In genomic region chr4:86965019-86965976, GRCh38 we compare ENCODE assay signal across 10 cellular contexts. TPM values are rescaled to one million over a fixed set of nuclear protein-coding genes. Genes with fewer than 3 reads are reported as not detected.
DNase-seq lines count a peak whose midpoint lies in the region; ATAC-seq, FAIRE-seq and TF ChIP-seq lines count a peak whose summit lies in the region.
"Had no signal": no experiment of that assay in that cellular context is flagged by ENCODE, and none has a peak within 500 bp of the region (broad histone marks: within the 10 kb centered on the region; RNA-seq: fewer than 3 reads in every experiment).

No MANE protein-coding gene starts in this region.

- no peak for FAIRE-seq in frontal cortex (lab: Jason Lieb, UNC)

- H3K9ac ChIP-seq in smooth muscle cell (ENCODE audit: low read depth), result no peak overlapping the region

- POLR2A ChIA-PET in OCI-LY7 (lab: Charles Lee), result interaction anchor here (0.6 to 1.2 kb wide), 4 partner anchors 13 to 427 kb away, joined by 3 to 6 read pairs (median 4); no protein-coding TSS in a partner anchor

- H3K4me3 ChIP-seq in GM06990 (replicated peaks; ENCODE audit: low read depth, low read length) (no peak overlapping the region; the same call in 1 of the 2 replicates), OCI-LY7 (ENCODE audit: low read depth, low read length, poor library complexity, severe bottlenecking) (peak overlapping the region; percentile 28), smooth muscle cell (no peak overlapping the region)

- WGBS in smooth muscle cell (ENCODE audit: low lambda C conversion rate), result 93% methylated on average over 3 of the region's 3 CpGs

- peak; percentile 36 for ATAC-seq in GM19397 (IDR thresholded peaks at IDR 0.05; ENCODE audit: unreplicated experiment)
- peak; percentile 44 for ATAC-seq in HG02973 (IDR thresholded peaks at IDR 0.05; ENCODE audit: unreplicated experiment)
- ATAC-seq: HCT116 had no signal

- no peak overlapping the region for H2AFZ ChIP-seq in OCI-LY7 (ENCODE audit: low read length)
- no peak overlapping the region for H2AFZ ChIP-seq in smooth muscle cell (ENCODE audit: low read depth)

- peaks cover 12% of the 10 kb centered on the region for H3F3A ChIP-seq in smooth muscle cell (ENCODE audit: low read depth)

- H3K36me3 ChIP-seq in GM06990 (ENCODE audit: control insufficient read depth, insufficient read depth, low read length) (no peaks in the 10 kb centered on the region), OCI-LY7 (ENCODE audit: insufficient read depth, low read length) (peaks cover 5% of the 10 kb centered on the region; the same call in 1 of the 2 replicates), smooth muscle cell (ENCODE audit: low read depth) (no peaks in the 10 kb centered on the region)

- H3K27ac ChIP-seq in OCI-LY7 (ENCODE audit: low read depth, low read length, poor library complexity, severe bottlenecking) (peak overlapping the region; percentile 40), smooth muscle cell (ENCODE audit: low read depth) (no peak overlapping the region), caudate nucleus (ENCODE audit: low read depth, low read length) (no peak overlapping the region)

- CTCF ChIA-PET in OCI-LY7 (lab: Charles Lee; ENCODE audit: unreplicated experiment), result no interaction called here

- TF ChIP-seq CTCF in GM06990 (IDR thresholded peaks at IDR 0.05; ENCODE audit: insufficient read depth, low read length, poor library complexity, severe bottlenecking) (no peak), OCI-LY7 (conservative IDR thresholded peaks at IDR 0.05; ENCODE audit: low read length) (no peak), smooth muscle cell (IDR thresholded peaks at IDR 0.05; ENCODE audit: borderline replicate concordance, insufficient read depth, poor library complexity, severe bottlenecking) (no peak)

- intact Hi-C loops in OCI-LY7 (cut with micrococcal nuclease; ENCODE audit: unreplicated experiment), result no loop called here

- no peaks in the 10 kb centered on the region for H3K27me3 ChIP-seq in GM06990 (replicated peaks; ENCODE audit: control insufficient read depth, insufficient read depth, low read length)
- no peaks in the 10 kb centered on the region for H3K27me3 ChIP-seq in smooth muscle cell (ENCODE audit: low read depth)

- DNase-seq in GM06990 (ENCODE audit: extremely low read depth, insufficient read length) (peak; percentile 44), OCI-LY7 (ENCODE audit: low spot score) (peak; percentile 31), frontal cortex (ENCODE audit: low spot score in 2 of 2) (no peak), smooth muscle cell (lab: John Stamatoyannopoulos, UW; ENCODE audit: unreplicated experiment) (no peak), caudate nucleus (lab: John Stamatoyannopoulos, UW) (no peak), NCI-H1694 (lab: John Stamatoyannopoulos, UW) (no peak)
- DNase-seq: hypothalamus had no signal

- H3K4me2 ChIP-seq in OCI-LY7 (ENCODE audit: low read length) (peak overlapping the region; percentile 52), smooth muscle cell (no peak overlapping the region)

- H3K9me3 ChIP-seq in OCI-LY7 (ENCODE audit: low read length) (no peaks in the 10 kb centered on the region), smooth muscle cell (replicated peaks; ENCODE audit: low read depth) (no peaks in the 10 kb centered on the region)

- BruUV-seq in OCI-LY7 (replicated peaks; lab: Mats Ljungman, UMichigan), result no TSS peak

- H4K20me1 ChIP-seq in OCI-LY7 (ENCODE audit: insufficient read depth, low read length) (peaks cover 20% of the 10 kb centered on the region; the same call in 1 of the 2 replicates), smooth muscle cell (ENCODE audit: low read depth) (peaks cover 23% of the 10 kb centered on the region)

- no peaks in the 10 kb centered on the region for H3K9me2 ChIP-seq in OCI-LY7 (ENCODE audit: insufficient read depth, low read length)

- H3K4me1 ChIP-seq in OCI-LY7 (ENCODE audit: insufficient read depth, low read length, poor library complexity, severe bottlenecking), result peaks cover 87% of the 10 kb centered on the region
- H3K4me1 ChIP-seq in smooth muscle cell (ENCODE audit: low read depth), result peaks cover 46% of the 10 kb centered on the region

- H3K79me2 ChIP-seq in OCI-LY7 (ENCODE audit: insufficient read depth, low read depth, low read length) (peaks cover 77% of the 10 kb centered on the region), smooth muscle cell (ENCODE audit: low read depth) (no peaks in the 10 kb centered on the region)

RNA-seq across cellular contexts. Expression of gene AFF1, which starts 30.5 kb away (rescaled TPM):
- 28.7 and 29.9 TPM in 2 replicates for total RNA-seq in OCI-LY7 (2014; rRNA removed; shearing (Covaris generic))
- total RNA-seq in OCI-LY7 (2022) (69.7 and 81.4 TPM in 2 replicates), frontal cortex (2.9 TPM), smooth muscle cell (17.7 and 22.0 TPM in 2 replicates)
- 6.6 and 12.7 TPM in 2 replicates for polyA plus RNA-seq in smooth muscle cell

Comparison
In these comparisons a context has a peak if more than half of its experiments do, and no peak if none do; other contexts are left out.
1. DNase-seq: peak in GM06990 (single experiment) and OCI-LY7 (single experiment); none in frontal cortex (0 of 2), smooth muscle cell (single experiment), caudate nucleus (0 of 61) and NCI-H1694 (single experiment).